Comparison of ENCODE assay signal across 15 cellular contexts in the genomic region with DNA sequence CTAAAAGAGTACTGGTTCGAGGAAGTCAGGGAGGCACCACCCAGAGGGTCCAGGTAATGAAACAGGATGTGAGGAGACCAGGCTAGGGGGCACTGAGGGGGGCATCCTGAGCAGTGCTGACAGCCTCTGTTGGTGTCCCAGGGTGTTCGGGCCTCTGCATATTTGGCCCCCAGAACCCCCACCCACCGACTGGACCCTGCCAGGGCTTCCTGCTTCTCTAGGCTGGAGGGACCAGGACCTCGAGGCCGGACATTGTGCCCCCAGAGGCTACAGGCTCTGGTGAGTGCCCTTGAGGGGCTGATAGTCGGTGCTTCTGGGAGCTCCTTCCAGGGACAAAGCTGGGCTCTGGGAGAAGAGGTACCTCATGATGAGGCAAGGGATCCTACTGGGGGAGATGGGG. TPM values are rescaled to one million over a fixed set of nuclear protein-coding genes. Genes with fewer than 3 reads are reported as not detected.
DNase-seq lines count a peak whose midpoint lies in the region; ATAC-seq and TF ChIP-seq lines count a peak whose summit lies in the region.
"Had no signal": no experiment of that assay in that cellular context is flagged by ENCODE, and none has a peak within 500 bp of the region (broad histone marks: within the 10 kb centered on the region; RNA-seq: fewer than 3 reads in every experiment).

No MANE protein-coding gene starts in this region.

- intact Hi-C loops in MCF 10A (cut with micrococcal nuclease) (no loop called here), mammary epithelial cell (cut with micrococcal nuclease) (no loop called here), HCT116 (cut with micrococcal nuclease) (no loop called here), stomach (cut with DNase I; ENCODE audit: low total_unique reads) (no loop called here), colonic mucosa (cut with DNase I) (no loop called here)

- H3K4me1 ChIP-seq in mammary epithelial cell (ENCODE audit: insufficient read depth, low read length): peaks cover 14% of the 10 kb centered on the region
- peaks cover 8 to 14% of the 10 kb centered on the region in 2 experiments for H3K4me1 ChIP-seq in HCT116 (ENCODE audit: control insufficient read depth in 1 of 2, insufficient read depth in 2 of 2, low read length in 2 of 2)
- H3K4me1 ChIP-seq in stomach: peaks cover 12 to 21% (median 15%) of the 10 kb centered on the region in 4 donors
- peaks cover 5% of the 10 kb centered on the region for H3K4me1 ChIP-seq in colonic mucosa

- no peak for TF ChIP-seq CTCF in MCF 10A (IDR thresholded peaks at IDR 0.05; ENCODE audit: unreplicated experiment)
- no peak for TF ChIP-seq CTCF in mammary epithelial cell (conservative IDR thresholded peaks at IDR 0.05 in 1 of 2, IDR thresholded peaks at IDR 0.05 in 1 of 2; ENCODE audit: extremely low read depth in 1 of 2, insufficient read depth in 1 of 2, low read depth in 1 of 2, low read length in 2 of 2)
- TF ChIP-seq CTCF in HCT116 (IDR thresholded peaks at IDR 0.05 in 2 of 3, conservative IDR thresholded peaks at IDR 0.05 in 1 of 3; ENCODE audit: borderline replicate concordance in 1 of 3, insufficient read depth in 1 of 3, low read depth in 2 of 3, low read length in 2 of 3): no peak
- no peak for TF ChIP-seq CTCF in stomach (IDR thresholded peaks at IDR 0.05)
- no peak for TF ChIP-seq CTCF in colonic mucosa (IDR thresholded peaks at IDR 0.05)
- no peak for TF ChIP-seq CTCF in nephron progenitor cell (IDR thresholded peaks at IDR 0.05)

- no peaks in the 10 kb centered on the region for H3K27me3 Mint-ChIP-seq in MCF 10A (ENCODE audit: insufficient read depth, unreplicated experiment)
- peaks cover 21% of the 10 kb centered on the region for H3K27me3 Mint-ChIP-seq in nephron progenitor cell (ENCODE audit: low read depth, poor library complexity)

- TF ChIP-seq RAD21 in HCT116 (IDR thresholded peaks at IDR 0.05; ENCODE audit: low read depth): no peak

- H3K9me3 Mint-ChIP-seq in MCF 10A (ENCODE audit: unreplicated experiment): no peaks in the 10 kb centered on the region
- H3K9me3 Mint-ChIP-seq in nephron progenitor cell: no peaks in the 10 kb centered on the region

- H3K4me3 Mint-ChIP-seq in MCF 10A (ENCODE audit: unreplicated experiment): no peak overlapping the region
- no peak overlapping the region for H3K4me3 Mint-ChIP-seq in nephron progenitor cell

- H3K9me3 ChIP-seq in mammary epithelial cell (replicated peaks; ENCODE audit: insufficient read depth, low read length) (no peaks in the 10 kb centered on the region), HCT116 (ENCODE audit: control insufficient read depth in 1 of 2, insufficient read depth in 1 of 2, low read depth in 1 of 2, low read length in 2 of 2) (no peaks in the 10 kb centered on the region), stomach (no peaks in the 10 kb centered on the region), colonic mucosa (no peaks in the 10 kb centered on the region)
- H3K9me3 ChIP-seq: A549 had no signal

- no TSS peak for BruUV-seq in MCF 10A (replicated peaks; lab: Mats Ljungman, UMichigan)
- BruUV-seq in mammary epithelial cell (replicated peaks; lab: Mats Ljungman, UMichigan): no TSS peak
- no TSS peak for BruUV-seq in HCT116 (replicated peaks; lab: Mats Ljungman, UMichigan)

- POLR2A ChIA-PET in MCF 10A (lab: Yijun Ruan, JAX) (interaction anchor here (1.0 kb wide), 1 partner anchor 55 kb away, joined by 3 read pairs; no protein-coding TSS in a partner anchor), HCT116 (lab: Charles Lee) (no interaction called here)

- no peak for TF ChIP-seq EP300 in stomach (IDR thresholded peaks at IDR 0.05)

- H3K36me3 Mint-ChIP-seq in MCF 10A (ENCODE audit: insufficient read depth, unreplicated experiment) (peaks cover 5% of the 10 kb centered on the region), nephron progenitor cell (ENCODE audit: low read depth) (peaks cover 30% of the 10 kb centered on the region)

- CTCF ChIA-PET in MCF 10A (lab: Yijun Ruan, JAX): interaction anchor here (0.5 to 2.2 kb wide), 6 partner anchors 22 to 188 kb away, joined by 3 to 12 read pairs (median 6); no protein-coding TSS in a partner anchor
- CTCF ChIA-PET in mammary epithelial cell (lab: Charles Lee; ENCODE audit: low non-redundant PET): no interaction called here
- CTCF ChIA-PET in HCT116 (lab: Charles Lee): interaction anchor here (0.9 kb wide), 1 partner anchor 28 kb away, joined by 3 read pairs; no protein-coding TSS in a partner anchor

- H3K9me2 ChIP-seq in HCT116 (ENCODE audit: insufficient read depth): no peaks in the 10 kb centered on the region

- dilution Hi-C loops in mammary epithelial cell (cut with HindIII; ENCODE audit: low sequenced_read_pairs): loop anchor here (5.0 to 10.0 kb wide), 3 partner anchors 42 to 261 kb away; a partner anchor contains a TSS

- H3K27ac ChIP-seq in mammary epithelial cell (ENCODE audit: insufficient read depth, low read depth, low read length) (no peak overlapping the region), HCT116 (ENCODE audit: low read depth, low read length) (no peak overlapping the region), stomach (no peak overlapping the region), colonic mucosa (no peak overlapping the region)
- H3K27ac ChIP-seq: A549 had no signal

- RAD21 ChIA-PET in HCT116 (lab: Charles Lee; ENCODE audit: low non-redundant PET in 1 of 2, low total read pairs in 2 of 2, uncharacterized antibody in 2 of 2, unreplicated experiment in 2 of 2): no interaction called here

- no peak for DNase-seq in MCF 10A (ENCODE audit: unreplicated experiment)
- no peak for DNase-seq in mammary epithelial cell
- DNase-seq in HCT116 (ENCODE audit: low read depth, low spot score): no peak
- DNase-seq in erythroblast (lab: John Stamatoyannopoulos, UW): no peak
- DNase-seq in stomach: peak; percentile 13
- no peak for DNase-seq in colonic mucosa
- no peak for DNase-seq in nephron progenitor cell
- DNase-seq: H7, KBM-7, NCI-H1436 treated with DMSO at 0.1 percent for 48 hours, NCI-H2081 treated with DMSO at 0.1 percent for 48 hours, NCI-H510A, NCI-H774 had no signal

- no peak for TF ChIP-seq POLR2A in HCT116 (IDR thresholded peaks at IDR 0.05; ENCODE audit: borderline replicate concordance, extremely low read depth, insufficient read depth, insufficient read length)
- peak; percentile 10 for TF ChIP-seq POLR2A in erythroblast (IDR thresholded peaks at IDR 0.05; ENCODE audit: low read length)
- no peak for TF ChIP-seq POLR2A in stomach (IDR thresholded peaks at IDR 0.05)

- peaks cover 13% of the 10 kb centered on the region for H3K4me1 Mint-ChIP-seq in MCF 10A (ENCODE audit: insufficient read depth, unreplicated experiment)
- peaks cover 25% of the 10 kb centered on the region for H3K4me1 Mint-ChIP-seq in nephron progenitor cell

- in situ Hi-C loops in mammary epithelial cell (cut with MboI; ENCODE audit: low sequenced_read_pairs in 2 of 2): no loop called here

- H3K79me2 ChIP-seq in mammary epithelial cell (ENCODE audit: insufficient read depth, low read length) (peaks cover 13% of the 10 kb centered on the region), HCT116 (ENCODE audit: insufficient read depth, low read length) (peaks cover 27% of the 10 kb centered on the region)

- WGBS in mammary epithelial cell (ENCODE audit: low coverage, missing lambda C conversion rate): 100% methylated on average over 3 of the region's 6 CpGs
- WGBS in stomach, 5 donors: 87 to 94% (median 92%) methylated on average over 5 to 6 of the region's 6 CpGs

- H3K9ac ChIP-seq in mammary epithelial cell (ENCODE audit: insufficient read depth, low read length) (no peak overlapping the region), HCT116 (ENCODE audit: low read length) (no peak overlapping the region), colonic mucosa (ENCODE audit: low read depth in 2 of 2, low read length in 2 of 2) (no peak overlapping the region)

- ATAC-seq in HCT116 (no peak), GM21526 (IDR thresholded peaks at IDR 0.05; ENCODE audit: low FRiP score, unreplicated experiment) (no peak)
- ATAC-seq: A549 had no signal

- H3K27ac Mint-ChIP-seq in MCF 10A (ENCODE audit: low read depth, unreplicated experiment) (peak overlapping the region; percentile 67), nephron progenitor cell (no peak overlapping the region)

- H3K27me3 ChIP-seq in mammary epithelial cell (ENCODE audit: insufficient read depth, low read length) (no peaks in the 10 kb centered on the region), HCT116 (ENCODE audit: insufficient read depth, low read length) (no peaks in the 10 kb centered on the region), stomach (peaks cover 0 to 7% (median 0%) of the 10 kb centered on the region in 3 donors), colonic mucosa (no peaks in the 10 kb centered on the region)

- H4K20me1 ChIP-seq in mammary epithelial cell (ENCODE audit: insufficient read depth, low read length) (no peaks in the 10 kb centered on the region), HCT116 (ENCODE audit: insufficient read depth) (no peaks in the 10 kb centered on the region)

- H3K4me3 ChIP-seq in mammary epithelial cell (replicated peaks in 1 of 3; ENCODE audit: insufficient read depth in 1 of 3, low read depth in 2 of 3, low read length in 3 of 3): no peak overlapping the region
- no peak overlapping the region for H3K4me3 ChIP-seq in HCT116 (replicated peaks in 1 of 2; ENCODE audit: low read depth in 1 of 2, low read length in 2 of 2)
- H3K4me3 ChIP-seq in stomach: no peak overlapping the region
- no peak overlapping the region for H3K4me3 ChIP-seq in colonic mucosa
- H3K4me3 ChIP-seq: A549 had no signal

- H3K36me3 ChIP-seq in mammary epithelial cell (ENCODE audit: insufficient read depth, low read length): peaks cover 3% of the 10 kb centered on the region
- peaks cover 14 to 33% of the 10 kb centered on the region in 2 experiments; a peak in 2 of 4 replicates for H3K36me3 ChIP-seq in HCT116 (ENCODE audit: control insufficient read depth in 1 of 2, insufficient read depth in 2 of 2, low read length in 2 of 2)
- H3K36me3 ChIP-seq in stomach: peaks cover 0 to 15% (median 0%) of the 10 kb centered on the region in 4 donors
- no peaks in the 10 kb centered on the region for H3K36me3 ChIP-seq in colonic mucosa

- H2AFZ ChIP-seq in mammary epithelial cell (ENCODE audit: low read depth, low read length) (no peak overlapping the region), HCT116 (ENCODE audit: low read depth, low read length, poor library complexity, severe bottlenecking) (no peak overlapping the region)

- H3K4me2 ChIP-seq in mammary epithelial cell (ENCODE audit: insufficient read depth, low read depth, low read length) (no peak overlapping the region), HCT116 (ENCODE audit: low read length) (no peak overlapping the region)
- H3K4me2 ChIP-seq: A549 had no signal

RNA-seq across cellular contexts. Expression of a gene that starts 2.6 kb away (rescaled TPM):
- total RNA-seq in MCF 10A (2022) (30.8 and 41.9 TPM in 2 replicates), mammary epithelial cell (10 to 100 TPM in 1 of 2 donors, under 1 TPM in 1; 0.33 to 34.2 TPM), HCT116 (2021; ENCODE audit: unreplicated experiment) (99.1 TPM), stomach (10 to 100 TPM in 2 of 5 donors, 1 to 10 TPM in 3; 1.4 to 54.2 (median 8.5) TPM), colonic mucosa (10 to 100 TPM; 11.8 to 51.8 TPM)
- polyA plus RNA-seq in mammary epithelial cell (23.0 TPM), stomach (10 to 100 TPM in 1 of 3 donors, 1 to 10 TPM in 2; 3.2 to 15.7 (median 8.9) TPM)
- polyA minus RNA-seq in mammary epithelial cell: 30.6 TPM
- polyA plus RNA-seq in HCT116 (2012): 96.2 and 124 TPM in 2 replicates

RNA-seq across cellular contexts. Expression of a gene that starts 11.4 kb away (rescaled TPM):
- total RNA-seq in MCF 10A (2022): 0.20 TPM in 1 of 2 replicates, not detected in the other
- total RNA-seq in mammary epithelial cell: under 1 TPM in 1 of 2 donors, not detected in 1; 0.24 TPM
- polyA plus RNA-seq in mammary epithelial cell: 0.03 TPM
- not detected for polyA minus RNA-seq in mammary epithelial cell
- total RNA-seq in HCT116 (2021; ENCODE audit: unreplicated experiment): 8.1 TPM
- polyA plus RNA-seq in HCT116 (2012): 6.4 and 8.2 TPM in 2 replicates
- total RNA-seq in stomach: not detected
- not detected for polyA plus RNA-seq in stomach
- not detected for total RNA-seq in colonic mucosa

RNA-seq across cellular contexts. Expression of a gene that starts 21.1 kb away (rescaled TPM):
- total RNA-seq in MCF 10A (2022) (0.25 and 0.33 TPM in 2 replicates), mammary epithelial cell (under 1 TPM; 0.14 to 0.17 TPM), HCT116 (2021; ENCODE audit: unreplicated experiment) (27.7 TPM), stomach (10 to 100 TPM in 2 of 5 donors, 1 to 10 TPM in 2, not detected in 1; 3.1 to 54.7 (median 13.9) TPM), colonic mucosa (10 to 100 TPM; 29.0 to 34.2 TPM)
- polyA plus RNA-seq in mammary epithelial cell (0.03 TPM), stomach (1 to 10 TPM; 1.5 to 1.6 (median 1.5) TPM)
- not detected for polyA minus RNA-seq in mammary epithelial cell
- polyA plus RNA-seq in HCT116 (2012): 9.8 and 12.1 TPM in 2 replicates

RNA-seq across cellular contexts. Expression of a gene that starts 30.7 kb away (rescaled TPM):
- total RNA-seq in MCF 10A (2022) (1.4 and 2.7 TPM in 2 replicates), mammary epithelial cell (under 1 TPM in 1 of 2 donors, not detected in 1; 0.35 TPM), HCT116 (2021; ENCODE audit: unreplicated experiment) (6.7 TPM), stomach (10 to 100 TPM in 2 of 5 donors, under 1 TPM in 1, not detected in 2; 0.45 to 14.5 (median 11.9) TPM), colonic mucosa (10 to 100 TPM in 1 of 2 donors, 1 to 10 TPM in 1; 3.9 to 21.9 TPM)
- polyA plus RNA-seq in mammary epithelial cell (not detected), stomach (1 to 10 TPM in 1 of 3 donors, under 1 TPM in 1, not detected in 1; 0.50 to 9.0 TPM)
- polyA minus RNA-seq in mammary epithelial cell: not detected
- 13.6 and 17.7 TPM in 2 replicates for polyA plus RNA-seq in HCT116 (2012)

RNA-seq across cellular contexts. Expression of a gene that starts 41.7 kb away (rescaled TPM):
- total RNA-seq in MCF 10A (2022) (21.0 and 26.0 TPM in 2 replicates), mammary epithelial cell (10 to 100 TPM; 22.3 to 51.2 TPM), HCT116 (2021; ENCODE audit: unreplicated experiment) (74.2 TPM), stomach (100 to 1,000 TPM in 1 of 5 donors, 10 to 100 TPM in 4; 14.8 to 194 (median 24.8) TPM), colonic mucosa (10 to 100 TPM; 17.2 to 21.9 TPM)
- polyA plus RNA-seq in mammary epithelial cell (35.2 TPM), stomach (10 to 100 TPM in 2 of 3 donors, 1 to 10 TPM in 1; 8.0 to 15.9 (median 14.4) TPM)
- 88.5 TPM for polyA minus RNA-seq in mammary epithelial cell
- 47.6 and 54.1 TPM in 2 replicates for polyA plus RNA-seq in HCT116 (2012)
